In genomic region chr5:172178301-172179031, GRCh38 we compare ENCODE assay signal across 10 cellular contexts. TPM values are rescaled to one million over a fixed set of nuclear protein-coding genes. Genes with fewer than 3 reads are reported as not detected.
DNase-seq lines count a peak whose midpoint lies in the region; ATAC-seq and TF ChIP-seq lines count a peak whose summit lies in the region.
"Had no signal": no experiment of that assay in that cellular context is flagged by ENCODE, and none has a peak within 500 bp of the region (broad histone marks: within the 10 kb centered on the region; RNA-seq: fewer than 3 reads in every experiment).

No MANE protein-coding gene starts in this region.

- H3K9me1 ChIP-seq in IMR-90 (ENCODE audit: insufficient read depth, low read length): peaks cover 32% of the 10 kb centered on the region

- H3K79me1 ChIP-seq in IMR-90 (ENCODE audit: low read depth in 1 of 2, low read length in 2 of 2): peaks cover 23 to 73% of the 10 kb centered on the region in 2 experiments

- no peak overlapping the region for H3K56ac ChIP-seq in IMR-90 (ENCODE audit: extremely low read depth, insufficient read depth, low read length)

- no peak overlapping the region for H4K8ac ChIP-seq in IMR-90 (ENCODE audit: low read depth in 2 of 2, low read length in 2 of 2)

- TF ChIP-seq RAD21 in IMR-90 (IDR thresholded peaks at IDR 0.05; ENCODE audit: low read length): no peak

- H3K9me3 ChIP-seq in IMR-90 (ENCODE audit: control insufficient read depth, insufficient read depth, low read length): no peaks in the 10 kb centered on the region
- no peaks in the 10 kb centered on the region for H3K9me3 ChIP-seq in colonic mucosa
- no peaks in the 10 kb centered on the region for H3K9me3 ChIP-seq in skeletal muscle tissue (ENCODE audit: control insufficient read depth in 3 of 3, low read length in 3 of 3)
- no peaks in the 10 kb centered on the region for H3K9me3 ChIP-seq in HAP-1

- dilution Hi-C loops in IMR-90 (cut with HindIII; ENCODE audit: low sequenced_read_pairs, unreplicated experiment): no loop called here

- no peak overlapping the region for H2BK120ac ChIP-seq in IMR-90 (ENCODE audit: low read depth, low read length)

- H4K20me1 ChIP-seq in IMR-90 (ENCODE audit: insufficient read depth, low read length): peaks cover 58% of the 10 kb centered on the region

- H3K4ac ChIP-seq in IMR-90 (ENCODE audit: low read depth, low read length): no peak overlapping the region

- BruUV-seq in IMR-90 (replicated peaks; lab: Mats Ljungman, UMichigan): no TSS peak

- H3K4me1 ChIP-seq in IMR-90 (ENCODE audit: control insufficient read depth, insufficient read depth, low read length) (peaks cover 5% of the 10 kb centered on the region; the same call in 1 of the 2 replicates), colonic mucosa (no peaks in the 10 kb centered on the region), skeletal muscle tissue (ENCODE audit: control insufficient read depth in 3 of 3, insufficient read depth in 3 of 3, low read length in 3 of 3) (peaks cover 19 to 36% (median 23%) of the 10 kb centered on the region in 3 donors), HAP-1 (no peaks in the 10 kb centered on the region)

- no peak overlapping the region for H3K4me2 ChIP-seq in IMR-90 (ENCODE audit: low read depth, low read length)

- POLR2A ChIA-PET in IMR-90 (lab: Charles Lee; ENCODE audit: unreplicated experiment): no interaction called here

- peak overlapping the region; percentile 33 for H2AK9ac ChIP-seq in IMR-90 (replicated peaks; ENCODE audit: low read depth, low read length, poor library complexity)

- 0 out of 2 replicates have a peak overlapping the region, but pooled peaks have one; percentile 36 for H2AK5ac ChIP-seq in IMR-90 (ENCODE audit: low read depth, low read length)

- no peak overlapping the region for H3K23ac ChIP-seq in IMR-90 (ENCODE audit: low read depth, low read length)

- H3K36me3 ChIP-seq in IMR-90 (ENCODE audit: control insufficient read depth, insufficient read depth, low read length): peaks cover 2% of the 10 kb centered on the region
- H3K36me3 ChIP-seq in colonic mucosa: no peaks in the 10 kb centered on the region
- H3K36me3 ChIP-seq in skeletal muscle tissue (ENCODE audit: control insufficient read depth in 3 of 3, insufficient read depth in 3 of 3, low read length in 3 of 3): no peaks in the 10 kb centered on the region
- H3K36me3 ChIP-seq in HAP-1 (replicated peaks): no peaks in the 10 kb centered on the region

- H4K91ac ChIP-seq in IMR-90 (ENCODE audit: insufficient read depth, low read depth, low read length): no peak overlapping the region

- ATAC-seq in IMR-90 (ENCODE audit: low read depth): no peak
- no peak for ATAC-seq in GM18858 (IDR thresholded peaks at IDR 0.05; ENCODE audit: unreplicated experiment)
- ATAC-seq in GM21367 (IDR thresholded peaks at IDR 0.05; ENCODE audit: unreplicated experiment): no peak

- H2BK5ac ChIP-seq in IMR-90 (ENCODE audit: low read depth, low read length, poor library complexity, severe bottlenecking): no peak overlapping the region

- no peak overlapping the region for H2AFZ ChIP-seq in IMR-90 (replicated peaks; ENCODE audit: low read length, poor library complexity)

- no peak overlapping the region for H3K14ac ChIP-seq in IMR-90 (replicated peaks; ENCODE audit: low read depth, low read length)

- 79% methylated on average over 11 of the region's 20 CpGs; no CpG with 5 or more reads in 1 of the 2 experiments for WGBS in IMR-90 (ENCODE audit: extremely low coverage in 2 of 2, insufficient read length in 1 of 2), 2 experiments

- no peak overlapping the region for H4K5ac ChIP-seq in IMR-90 (ENCODE audit: low read depth, low read length)

- H3K27me3 ChIP-seq in IMR-90 (ENCODE audit: control insufficient read depth, insufficient read depth, low read length) (no peaks in the 10 kb centered on the region), colonic mucosa (no peaks in the 10 kb centered on the region), skeletal muscle tissue (ENCODE audit: control insufficient read depth in 3 of 3, insufficient read depth in 3 of 3, low read length in 3 of 3) (no peaks in the 10 kb centered on the region), HAP-1 (ENCODE audit: low read depth) (no peaks in the 10 kb centered on the region)
- H3K27me3 ChIP-seq: dorsolateral prefrontal cortex had no signal

- H3K27ac ChIP-seq in IMR-90 (ENCODE audit: insufficient read depth, low read length): no peak overlapping the region
- H3K27ac ChIP-seq in colonic mucosa: peak overlapping the region; percentile 73
- peak overlapping the region; percentile 74 for H3K27ac ChIP-seq in skeletal muscle tissue (ENCODE audit: low read depth, low read length)

- TF ChIP-seq CTCF in IMR-90 (conservative IDR thresholded peaks at IDR 0.05; ENCODE audit: low read depth, low read length): no peak
- no peak for TF ChIP-seq CTCF in colonic mucosa (IDR thresholded peaks at IDR 0.05)

- H2BK15ac ChIP-seq in IMR-90 (ENCODE audit: low read depth, low read length): no peak overlapping the region

- H3K9ac ChIP-seq in IMR-90 (ENCODE audit: low read depth, low read length) (no peak overlapping the region), colonic mucosa (ENCODE audit: low read depth in 2 of 2, low read length in 2 of 2) (peak overlapping the region in 1 of 2 donors; percentile 1), skeletal muscle tissue (ENCODE audit: low read depth in 1 of 3, low read length in 3 of 3) (no peak overlapping the region)

- DNase-seq in IMR-90 (no peak), T-helper 22 cell (ENCODE audit: low read depth) (peak; percentile 57), colonic mucosa (no peak), HAP-1 (ENCODE audit: low spot score in 2 of 2) (no peak)
- DNase-seq in stimulated activated CD4-positive, alpha-beta T cell treated with anti-CD3 and anti-CD28 coated beads, Interleukin-4, amount 100 ng/mL, for 4 hours: no peak

- H3K4me3 ChIP-seq in IMR-90 (ENCODE audit: insufficient read depth, low read depth, low read length): no peak overlapping the region
- H3K4me3 ChIP-seq in colonic mucosa: no peak overlapping the region
- H3K4me3 ChIP-seq in skeletal muscle tissue (ENCODE audit: low read length in 3 of 3): no peak overlapping the region
- no peak overlapping the region for H3K4me3 ChIP-seq in HAP-1

- no peak overlapping the region for H2BK20ac ChIP-seq in IMR-90 (ENCODE audit: low read depth, low read length)

- TF ChIP-seq POLR2A in IMR-90 (IDR thresholded peaks at IDR 0.05; ENCODE audit: low read depth, low read length): no peak

- intact Hi-C loops in IMR-90 (cut with micrococcal nuclease) (no loop called here), colonic mucosa (cut with DNase I) (no loop called here)

- CTCF ChIA-PET in IMR-90 (lab: Yijun Ruan, JAX): no interaction called here

- H3K18ac ChIP-seq in IMR-90 (ENCODE audit: low read depth, low read length): no peak overlapping the region

- in situ Hi-C loops in IMR-90 (cut with MboI; ENCODE audit: low sequenced_read_pairs) (loop anchor here (25.0 kb wide), 1 partner anchor 766 kb away; the partner anchor contains the start of gene FGF18), HAP-1 (cut with MboI; ENCODE audit: low sequenced_read_pairs) (no loop called here)

TF ChIP-seq in IMR-90, 13 proteins besides CTCF, POLR2A, EP300 and RAD21:
- TF ChIP-seq ELK1 (IDR thresholded peaks at IDR 0.05; ENCODE audit: borderline replicate concordance, low read depth, low read length) (no peak), CEBPB (IDR thresholded peaks at IDR 0.05; ENCODE audit: low read depth, low read length) (no peak), CHD1 (IDR thresholded peaks at IDR 0.05; ENCODE audit: low read depth, low read length) (no peak), MAZ (IDR thresholded peaks at IDR 0.05; ENCODE audit: borderline replicate concordance, low read depth, low read length) (no peak), SMC3 (IDR thresholded peaks at IDR 0.05; ENCODE audit: low read depth, low read length) (no peak), MAFK (IDR thresholded peaks at IDR 0.05; ENCODE audit: low read depth, low read length) (no peak), FOS (IDR thresholded peaks at IDR 0.05; ENCODE audit: low read depth, low read length) (no peak), BHLHE40 (IDR thresholded peaks at IDR 0.05; ENCODE audit: low read depth, low read length) (no peak), NFE2L2 (IDR thresholded peaks at IDR 0.05; ENCODE audit: low read depth, low read length) (no peak), MXI1 (IDR thresholded peaks at IDR 0.05; ENCODE audit: borderline replicate concordance, low read depth, low read length) (no peak), RCOR1 (IDR thresholded peaks at IDR 0.05; ENCODE audit: insufficient replicate concordance, low read length) (no peak), RFX5 (IDR thresholded peaks at IDR 0.05; ENCODE audit: low read depth, low read length) (no peak)
- TF ChIP-seq, protein P1, sequence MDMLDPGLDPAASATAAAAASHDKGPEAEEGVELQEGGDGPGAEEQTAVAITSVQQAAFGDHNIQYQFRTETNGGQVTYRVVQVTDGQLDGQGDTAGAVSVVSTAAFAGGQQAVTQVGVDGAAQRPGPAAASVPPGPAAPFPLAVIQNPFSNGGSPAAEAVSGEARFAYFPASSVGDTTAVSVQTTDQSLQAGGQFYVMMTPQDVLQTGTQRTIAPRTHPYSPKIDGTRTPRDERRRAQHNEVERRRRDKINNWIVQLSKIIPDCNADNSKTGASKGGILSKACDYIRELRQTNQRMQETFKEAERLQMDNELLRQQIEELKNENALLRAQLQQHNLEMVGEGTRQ (IDR thresholded peaks at IDR 0.05; ENCODE audit: low read depth, low read length): no peak
TF ChIP-seq in IMR-90: peak in this region for 0.

RNA-seq across cellular contexts. Expression of gene STK10, which starts 9.6 kb away (rescaled TPM):
- total RNA-seq in IMR-90 (2012; rRNA removed) (15.4 and 16.4 TPM in 2 replicates), colonic mucosa (10 to 100 TPM; 16.1 to 23.2 TPM), skeletal muscle tissue (12.0 TPM)
- polyA plus RNA-seq in IMR-90 (2012; rRNA removed): 17.8 and 18.5 TPM in 2 replicates
- 8.9 and 15.5 TPM in 2 replicates for polyA plus RNA-seq in IMR-90 (2012; cell fraction: cytosol; rRNA removed)
- 49.7 and 83.4 TPM in 2 replicates for polyA plus RNA-seq in IMR-90 (2012; cell fraction: nucleus; rRNA removed; ENCODE audit: low replicate concordance)

RNA-seq across cellular contexts. Expression of gene EFCAB9, which starts 15.5 kb away (rescaled TPM):
- total RNA-seq in IMR-90 (2012; rRNA removed): not detected in 2 replicates
- not detected in 2 replicates for polyA plus RNA-seq in IMR-90 (2012; rRNA removed)
- polyA plus RNA-seq in IMR-90 (2012; cell fraction: cytosol; rRNA removed): not detected in 2 replicates
- not detected in 2 replicates for polyA plus RNA-seq in IMR-90 (2012; cell fraction: nucleus; rRNA removed; ENCODE audit: low replicate concordance)
- not detected for total RNA-seq in colonic mucosa
- total RNA-seq in skeletal muscle tissue: not detected
- total RNA-seq: dorsolateral prefrontal cortex, lower leg skin had no signal
